Comparison of ENCODE assay signal across 8 cellular contexts in the genomic region with DNA sequence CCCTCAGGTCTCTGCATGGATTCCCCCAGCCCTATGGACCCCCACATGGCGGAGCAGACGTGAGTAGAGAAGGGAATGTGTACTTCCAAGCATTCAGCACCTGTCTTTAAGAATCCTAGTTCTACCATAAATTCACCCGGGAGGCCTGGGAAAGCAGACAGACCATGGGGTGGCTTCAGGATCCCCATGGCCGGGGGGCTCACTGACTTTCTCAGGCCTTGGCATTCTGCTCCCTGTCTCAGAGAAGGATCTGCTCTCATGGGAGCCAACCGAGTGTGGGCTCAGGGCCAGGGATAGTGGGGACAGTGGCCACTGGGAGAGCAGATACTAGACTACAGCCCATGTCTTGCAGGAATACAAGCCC. TPM values are rescaled to one million over a fixed set of nuclear protein-coding genes. Genes with fewer than 3 reads are reported as not detected.
DNase-seq lines count a peak whose midpoint lies in the region; TF ChIP-seq lines count a peak whose summit lies in the region.

No MANE protein-coding gene starts in this region.

- H3K9me3 Mint-ChIP-seq in IgD-negative memory B cell (no peaks in the 10 kb centered on the region), chondrocyte (ENCODE audit: low read depth) (no peaks in the 10 kb centered on the region)

- in situ Hi-C loops in KBM-7 (cut with MboI; ENCODE audit: low pct_unique_long_range_greater_than_20kb, low sequenced_read_pairs) = no loop called here

- H3K4me3 ChIP-seq in AG04449 (ENCODE audit: low read depth, low read length) = peak overlapping the region; percentile 25

- H3K36me3 Mint-ChIP-seq in IgD-negative memory B cell = peaks cover 2% of the 10 kb centered on the region
- H3K36me3 Mint-ChIP-seq in chondrocyte (ENCODE audit: low read depth) = peaks cover 19% of the 10 kb centered on the region

- DNase-seq in AG04449 (ENCODE audit: low read depth, low spot score) (no peak), chondrocyte (ENCODE audit: low spot score) (peak; percentile 54), myocyte (ENCODE audit: low read depth) (peak; percentile 73), KBM-7 (no peak), NAMALWA (ENCODE audit: low spot score) (no peak), NCI-H128 (lab: John Stamatoyannopoulos, UW; ENCODE audit: unreplicated experiment) (no peak)
- no peak for DNase-seq in NK-92 treated with Interleukin-12 subunit alpha and Interleukin-12 subunit beta, amount 100 ng/mL, for 24 hours (lab: John Stamatoyannopoulos, UW)

- H3K4me3 Mint-ChIP-seq in IgD-negative memory B cell = peak overlapping the region; percentile 76 to 91 (median 89)
- peak overlapping the region; percentile 90 for H3K4me3 Mint-ChIP-seq in chondrocyte (ENCODE audit: unreplicated experiment)

- H3K4me1 Mint-ChIP-seq in IgD-negative memory B cell (peaks cover 40 to 48% (median 43%) of the 10 kb centered on the region in 3 donors), chondrocyte (ENCODE audit: low read depth) (peaks cover 52% of the 10 kb centered on the region)

- TF ChIP-seq CTCF in AG04449 (IDR thresholded peaks at IDR 0.05; ENCODE audit: insufficient read depth, low read length, missing control alignments) (no peak), chondrocyte (IDR thresholded peaks at IDR 0.05) (no peak)

- POLR2A ChIA-PET in AG04449 (lab: Yijun Ruan, JAX) = no interaction called here

- H3K27me3 Mint-ChIP-seq in IgD-negative memory B cell (no peaks in the 10 kb centered on the region), chondrocyte (ENCODE audit: low read depth) (no peaks in the 10 kb centered on the region)

- CTCF ChIA-PET in AG04449 (lab: Yijun Ruan, JAX) = interaction anchor here (4.3 kb wide), 1 partner anchor 21 kb away, joined by 40 read pairs; a partner anchor contains a TSS

- H3K27ac Mint-ChIP-seq in IgD-negative memory B cell (peak overlapping the region; percentile 85 to 98 (median 98)), chondrocyte (ENCODE audit: unreplicated experiment) (peak overlapping the region; percentile 71)

RNA-seq across cellular contexts. Expression of a gene that starts 2.3 kb away (rescaled TPM):
- 20.0 TPM for polyA plus RNA-seq in IgD-negative memory B cell
- total RNA-seq in chondrocyte = 48.7 to 60.1 TPM (median 57.8 TPM) in 3 replicates
- total RNA-seq in myocyte = 127 and 211 TPM in 2 replicates
- 84.8 TPM for polyA plus RNA-seq in myocyte (2012)

RNA-seq across cellular contexts. Expression of a gene that starts 11.8 kb away (rescaled TPM):
- polyA plus RNA-seq in IgD-negative memory B cell = 1.1 TPM
- 91.1 to 94.9 TPM (median 92.1 TPM) in 3 replicates for total RNA-seq in chondrocyte
- total RNA-seq in myocyte = 86.0 and 88.2 TPM in 2 replicates
- 78.8 TPM for polyA plus RNA-seq in myocyte (2012)

RNA-seq across cellular contexts. Expression of a gene that starts 17.1 kb away (rescaled TPM):
- polyA plus RNA-seq in IgD-negative memory B cell = not detected
- 0.12 to 0.60 TPM in 2 of 3 replicates, not detected in the other for total RNA-seq in chondrocyte
- total RNA-seq in myocyte = 0.11 TPM in 1 of 2 replicates, not detected in the other
- polyA plus RNA-seq in myocyte (2012) = 0.61 TPM

RNA-seq across cellular contexts. Expression of a gene that starts 22.0 kb away (rescaled TPM):
- 12.8 TPM for polyA plus RNA-seq in IgD-negative memory B cell
- total RNA-seq in chondrocyte = 17.9 to 24.5 TPM (median 20.1 TPM) in 3 replicates
- 23.8 and 24.6 TPM in 2 replicates for total RNA-seq in myocyte
- 21.3 TPM for polyA plus RNA-seq in myocyte (2012)

RNA-seq across cellular contexts. Expression of a gene that starts 30.8 kb away (rescaled TPM):
- 30.0 TPM for polyA plus RNA-seq in IgD-negative memory B cell
- total RNA-seq in chondrocyte (23.5 to 30.4 TPM (median 26.7 TPM) in 3 replicates), myocyte (40.8 and 42.4 TPM in 2 replicates)
- 45.0 TPM for polyA plus RNA-seq in myocyte (2012)

Comparison
In these comparisons a context has a peak if more than half of its experiments do, and no peak if none do; other contexts are left out.
1. DNase-seq: peak in chondrocyte (single experiment) and myocyte (single experiment); none in AG04449 (single experiment), KBM-7 (single experiment), NAMALWA (single experiment), NK-92 treated with Interleukin-12 subunit alpha and Interleukin-12 subunit beta, amount 100 ng/mL, for 24 hours (single experiment) and NCI-H128 (single experiment).